ENCODE assay signal across 13 cellular contexts in genomic region chr16:31112711-31113419, GRCh38. TPM values are rescaled to one million over a fixed set of nuclear protein-coding genes. Genes with fewer than 3 reads are reported as not detected.
DNase-seq lines count a peak whose midpoint lies in the region; TF ChIP-seq lines count a peak whose summit lies in the region.
"Had no signal": no experiment of that assay in that cellular context is flagged by ENCODE, and none has a peak within 500 bp of the region (broad histone marks: within the 10 kb centered on the region; RNA-seq: fewer than 3 reads in every experiment).

No MANE protein-coding gene starts in this region.

- no peaks in the 10 kb centered on the region for H3K9me3 Mint-ChIP-seq in activated T-helper 2 cell treated with anti-CD3 and anti-CD28 coated beads, Interferon-gamma antibody, Interleukin-2, Interleukin-4, amounts not matched to agents 10 μg/mL and 5 μg/mL and 100 μg/mL, durations not matched to agents 14 hours and 24 hours and 36 hours
- H3K9me3 Mint-ChIP-seq: activated naive CD8-positive, alpha-beta T cell treated with anti-CD3 and anti-CD28 coated beads, Interleukin-2, amount 50 U/mL, for 24 hours had no signal

- peaks cover 41% of the 10 kb centered on the region for H3K36me3 Mint-ChIP-seq in activated T-helper 2 cell treated with anti-CD3 and anti-CD28 coated beads, Interferon-gamma antibody, Interleukin-2, Interleukin-4, amounts not matched to agents 10 μg/mL and 5 μg/mL and 100 μg/mL, durations not matched to agents 14 hours and 24 hours and 36 hours (ENCODE audit: low read depth)

- peak overlapping the region; percentile 67 to 84 for H3K27ac ChIP-seq in liver (ENCODE audit: low read depth in 1 of 2, low read length in 2 of 2)
- peak overlapping the region; percentile 56 for H3K27ac ChIP-seq in substantia nigra (ENCODE audit: low read depth, low read length, poor library complexity, severe bottlenecking)
- no peak overlapping the region for H3K27ac ChIP-seq in trophoblast cell (ENCODE audit: low read depth, low read length)

- H2AFZ ChIP-seq in trophoblast cell (ENCODE audit: insufficient read depth, low read length, poor library complexity), result no peak overlapping the region

- peaks cover 6% of the 10 kb centered on the region for H3K79me2 ChIP-seq in trophoblast cell (ENCODE audit: control insufficient read depth, insufficient read depth, low read length, poor library complexity)

- H3K18ac ChIP-seq in trophoblast cell (ENCODE audit: low read length), result no peak overlapping the region

- no peak overlapping the region for H2BK12ac ChIP-seq in trophoblast cell (ENCODE audit: low read length)

- H3K79me1 ChIP-seq in trophoblast cell (ENCODE audit: low read length), result peaks cover 8% of the 10 kb centered on the region

- H4K91ac ChIP-seq in trophoblast cell (ENCODE audit: low read depth, low read length), result no peak overlapping the region

- DNase-seq in SKM-1 treated with dmso at 0.1 percent for 144 hours (lab: John Stamatoyannopoulos, UW; ENCODE audit: unreplicated experiment), result peak; percentile 46
- DNase-seq in SKM-1 (lab: John Stamatoyannopoulos, UW; ENCODE audit: unreplicated experiment), result no peak
- no peak for DNase-seq in activated T-helper 2 cell treated with anti-CD3 and anti-CD28 coated beads, Interferon-gamma antibody, Interleukin-2, Interleukin-4, amounts not matched to agents 10 μg/mL and 5 μg/mL and 100 μg/mL, durations not matched to agents 14 hours and 24 hours and 36 hours (ENCODE audit: low spot score)
- peak in 6 of 49 donors; percentile 5 to 21 (median 10) for DNase-seq in substantia nigra (lab: John Stamatoyannopoulos, UW)
- no peak for DNase-seq in GM10248 (ENCODE audit: extremely low spot score)
- no peak for DNase-seq in trophoblast cell
- no peak for DNase-seq in amniotic stem cell (lab: John Stamatoyannopoulos, UW)
- DNase-seq: activated naive CD8-positive, alpha-beta T cell treated with anti-CD3 and anti-CD28 coated beads, Interleukin-2, amount 50 U/mL, for 24 hours; mammary epithelial cell; NCI-H1092 treated with DMSO at 0.1 percent for 48 hours; NCI-H526 treated with DMSO at 0.1 percent for 48 hours had no signal

- 68% methylated on average over 5 of the region's 5 CpGs for WGBS in liver
- no CpG with 5 or more reads among the region's 5 CpGs for WGBS in trophoblast cell (ENCODE audit: extremely low coverage, insufficient coverage, insufficient read length)

- H3K27me3 ChIP-seq in liver (ENCODE audit: control insufficient read depth in 4 of 4, insufficient read depth in 4 of 4, low read length in 3 of 4) (no peaks in the 10 kb centered on the region), trophoblast cell (ENCODE audit: insufficient read depth, low read length) (no peaks in the 10 kb centered on the region)

- TF ChIP-seq RAD21 in liver (IDR thresholded peaks at IDR 0.05), result no peak

- H2BK120ac ChIP-seq in trophoblast cell (ENCODE audit: insufficient read depth, low read length, poor library complexity), result no peak overlapping the region

- POLR2A ChIA-PET in GM10248 (lab: Yijun Ruan, JAX), result interaction anchor here (2.8 kb wide), 1 partner anchor 67 kb away, joined by 13 read pairs; the partner anchor contains the start of gene FUS

- peak overlapping the region; percentile 22 for H3K27ac Mint-ChIP-seq in activated T-helper 2 cell treated with anti-CD3 and anti-CD28 coated beads, Interferon-gamma antibody, Interleukin-2, Interleukin-4, amounts not matched to agents 10 μg/mL and 5 μg/mL and 100 μg/mL, durations not matched to agents 14 hours and 24 hours and 36 hours
- H3K27ac Mint-ChIP-seq: progenitor cell of endocrine pancreas had no signal

- H3K9ac ChIP-seq in liver (ENCODE audit: low read depth in 1 of 2, low read length in 2 of 2) (peak overlapping the region; percentile 22 to 45), trophoblast cell (ENCODE audit: low read length) (no peak overlapping the region)

- no peak overlapping the region for H4K12ac ChIP-seq in trophoblast cell (ENCODE audit: low read depth, low read length)

- TF ChIP-seq CTCF in liver (IDR thresholded peaks at IDR 0.05; ENCODE audit: low read depth, low read length, missing input control) (no peak), GM10248 (IDR thresholded peaks at IDR 0.05; ENCODE audit: control extremely low read depth, extremely low read depth, low read depth, missing control alignments) (no peak)

- no peak overlapping the region for H3K4me3 Mint-ChIP-seq in activated T-helper 2 cell treated with anti-CD3 and anti-CD28 coated beads, Interferon-gamma antibody, Interleukin-2, Interleukin-4, amounts not matched to agents 10 μg/mL and 5 μg/mL and 100 μg/mL, durations not matched to agents 14 hours and 24 hours and 36 hours (ENCODE audit: low read depth)
- H3K4me3 Mint-ChIP-seq: activated naive CD8-positive, alpha-beta T cell treated with anti-CD3 and anti-CD28 coated beads, Interleukin-2, amount 50 U/mL, for 24 hours had no signal

- peaks cover 27 to 61% (median 47%) of the 10 kb centered on the region in 4 donors for H3K4me1 ChIP-seq in liver (ENCODE audit: control insufficient read depth in 4 of 4, insufficient read depth in 4 of 4, low read length in 3 of 4)
- H3K4me1 ChIP-seq in trophoblast cell (ENCODE audit: control insufficient read depth in 1 of 2, insufficient read depth in 2 of 2, low read length in 2 of 2), result peaks cover 2 to 13% of the 10 kb centered on the region in 2 experiments

- CTCF ChIA-PET in GM10248 (lab: Yijun Ruan, JAX), result interaction anchor here (0.8 to 2.2 kb wide), 2 partner anchors 21 to 29 kb away, joined by 3 to 10 read pairs; no protein-coding TSS in a partner anchor

- H3K4me2 ChIP-seq in trophoblast cell (ENCODE audit: low read length), result no peak overlapping the region

- H3K27me3 Mint-ChIP-seq in activated T-helper 2 cell treated with anti-CD3 and anti-CD28 coated beads, Interferon-gamma antibody, Interleukin-2, Interleukin-4, amounts not matched to agents 10 μg/mL and 5 μg/mL and 100 μg/mL, durations not matched to agents 14 hours and 24 hours and 36 hours (ENCODE audit: low read depth), result no peaks in the 10 kb centered on the region
- H3K27me3 Mint-ChIP-seq: activated naive CD8-positive, alpha-beta T cell treated with anti-CD3 and anti-CD28 coated beads, Interleukin-2, amount 50 U/mL, for 24 hours; progenitor cell of endocrine pancreas had no signal

- H3K14ac ChIP-seq in trophoblast cell (ENCODE audit: low read length), result no peak overlapping the region

- no peak overlapping the region for H2BK5ac ChIP-seq in trophoblast cell (ENCODE audit: low read depth, low read length, poor library complexity)

- H3K4me3 ChIP-seq in liver (ENCODE audit: low read depth in 1 of 3, low read length in 3 of 3) (no peak overlapping the region), trophoblast cell (ENCODE audit: low read depth, low read length) (no peak overlapping the region)

- no peak overlapping the region for H2AK5ac ChIP-seq in trophoblast cell (ENCODE audit: low read length)

- H3K36me3 ChIP-seq in liver (ENCODE audit: control insufficient read depth in 4 of 4, insufficient read depth in 3 of 4, low read depth in 1 of 4, low read length in 3 of 4) (peaks cover 0 to 10% (median 6%) of the 10 kb centered on the region in 4 donors), trophoblast cell (ENCODE audit: control insufficient read depth in 1 of 2, insufficient read depth in 2 of 2, low read length in 2 of 2) (peaks cover 36 to 40% of the 10 kb centered on the region in 2 experiments)

- H3K9me3 ChIP-seq in liver (ENCODE audit: control insufficient read depth in 4 of 4, low read length in 3 of 4), result no peaks in the 10 kb centered on the region
- H3K9me3 ChIP-seq in trophoblast cell (ENCODE audit: insufficient read depth, low read depth, low read length), result peaks cover 1% of the 10 kb centered on the region

- H4K8ac ChIP-seq in trophoblast cell (ENCODE audit: low read depth, low read length), result no peak overlapping the region

- intact Hi-C loops in activated T-helper 2 cell treated with anti-CD3 and anti-CD28 coated beads, Interferon-gamma antibody, Interleukin-2, Interleukin-4, amounts not matched to agents 10 μg/mL and 5 μg/mL and 100 μg/mL, durations not matched to agents 14 hours and 24 hours and 36 hours (cut with micrococcal nuclease), result no loop called here

- peaks cover 13% of the 10 kb centered on the region for H3K4me1 Mint-ChIP-seq in activated T-helper 2 cell treated with anti-CD3 and anti-CD28 coated beads, Interferon-gamma antibody, Interleukin-2, Interleukin-4, amounts not matched to agents 10 μg/mL and 5 μg/mL and 100 μg/mL, durations not matched to agents 14 hours and 24 hours and 36 hours (ENCODE audit: low read depth)

- no peak overlapping the region for H3K4ac ChIP-seq in trophoblast cell (ENCODE audit: low read depth, low read length)

- no peak overlapping the region for H3K23ac ChIP-seq in trophoblast cell (ENCODE audit: low read length)

TF ChIP-seq in liver, 16 proteins besides CTCF, POLR2A, EP300 and RAD21 (continues in another document):
- peak; percentile 32 for TF ChIP-seq NR2F2 (IDR thresholded peaks at IDR 0.05)

RNA-seq across cellular contexts. Expression of gene KAT8, which starts 4.6 kb away (rescaled TPM):
- total RNA-seq in activated T-helper 2 cell treated with anti-CD3 and anti-CD28 coated beads, Interferon-gamma antibody, Interleukin-2, Interleukin-4, amounts not matched to agents 10 μg/mL and 5 μg/mL and 100 μg/mL, durations not matched to agents 14 hours and 24 hours and 36 hours, result 60.5 and 61.2 TPM in 2 replicates
- total RNA-seq in liver, result 10 to 100 TPM; 20.9 to 37.4 TPM
- 10 to 100 TPM; 15.9 to 18.3 TPM for polyA plus RNA-seq in liver
- 31.8 and 32.3 TPM in 2 replicates for polyA plus RNA-seq in trophoblast cell (2013)

RNA-seq across cellular contexts. Expression of gene BCKDK, which starts 4.7 kb away (rescaled TPM):
- total RNA-seq in activated T-helper 2 cell treated with anti-CD3 and anti-CD28 coated beads, Interferon-gamma antibody, Interleukin-2, Interleukin-4, amounts not matched to agents 10 μg/mL and 5 μg/mL and 100 μg/mL, durations not matched to agents 14 hours and 24 hours and 36 hours, result 47.5 and 50.0 TPM in 2 replicates
- total RNA-seq in liver, result 10 to 100 TPM; 10.0 to 29.5 TPM
- polyA plus RNA-seq in liver, result 10 to 100 TPM; 40.2 to 41.6 TPM
- 43.7 and 47.1 TPM in 2 replicates for polyA plus RNA-seq in trophoblast cell (2013)

RNA-seq across cellular contexts. Expression of gene VKORC1, which starts 18.3 kb away (rescaled TPM):
- total RNA-seq in activated T-helper 2 cell treated with anti-CD3 and anti-CD28 coated beads, Interferon-gamma antibody, Interleukin-2, Interleukin-4, amounts not matched to agents 10 μg/mL and 5 μg/mL and 100 μg/mL, durations not matched to agents 14 hours and 24 hours and 36 hours, result 54.5 and 60.0 TPM in 2 replicates
- 100 to 1,000 TPM in 1 of 2 donors, 10 to 100 TPM in 1; 29.9 to 166 TPM for total RNA-seq in liver
- 100 to 1,000 TPM; 360 to 519 TPM for polyA plus RNA-seq in liver
- 112 and 118 TPM in 2 replicates for polyA plus RNA-seq in trophoblast cell (2013)

RNA-seq across cellular contexts. Expression of gene PRSS8, which starts 22.7 kb away (rescaled TPM):
- not detected in 2 replicates for total RNA-seq in activated T-helper 2 cell treated with anti-CD3 and anti-CD28 coated beads, Interferon-gamma antibody, Interleukin-2, Interleukin-4, amounts not matched to agents 10 μg/mL and 5 μg/mL and 100 μg/mL, durations not matched to agents 14 hours and 24 hours and 36 hours
- 1 to 10 TPM; 1.1 to 8.3 TPM for total RNA-seq in liver
- 10 to 100 TPM in 1 of 2 donors, 1 to 10 TPM in 1; 8.5 to 50.1 TPM for polyA plus RNA-seq in liver
- 138 and 139 TPM in 2 replicates for polyA plus RNA-seq in trophoblast cell (2013)

RNA-seq across cellular contexts. Expression of gene PRSS53, which starts 24.1 kb away (rescaled TPM):
- total RNA-seq in activated T-helper 2 cell treated with anti-CD3 and anti-CD28 coated beads, Interferon-gamma antibody, Interleukin-2, Interleukin-4, amounts not matched to agents 10 μg/mL and 5 μg/mL and 100 μg/mL, durations not matched to agents 14 hours and 24 hours and 36 hours, result 4.8 and 5.1 TPM in 2 replicates
- 10 to 100 TPM in 1 of 2 donors, under 1 TPM in 1; 0.51 to 14.5 TPM for total RNA-seq in liver
- polyA plus RNA-seq in liver, result 1 to 10 TPM; 1.6 to 4.4 TPM
- 1.4 and 1.5 TPM in 2 replicates for polyA plus RNA-seq in trophoblast cell (2013)
